In the genomic region with DNA sequence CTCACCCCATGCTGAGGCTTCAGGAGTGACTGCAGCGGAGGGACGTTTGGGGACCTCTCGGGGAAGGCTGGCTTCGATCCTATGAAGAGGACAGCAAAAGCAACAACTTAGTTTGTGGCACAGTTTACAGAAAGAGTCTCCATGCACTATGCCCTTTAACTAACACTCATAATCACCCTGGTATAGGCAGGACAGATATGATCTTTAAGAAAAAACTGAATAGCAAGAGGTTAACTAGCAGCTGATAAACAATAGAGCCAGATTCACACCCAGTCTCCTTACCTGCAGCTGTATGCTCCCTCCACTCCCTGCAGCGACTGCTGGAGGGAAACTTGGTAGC, we compare ENCODE assay signal across 17 cellular contexts. TPM values are rescaled to one million over a fixed set of nuclear protein-coding genes. Genes with fewer than 3 reads are reported as not detected.
DNase-seq lines count a peak whose midpoint lies in the region; ATAC-seq, FAIRE-seq and TF ChIP-seq lines count a peak whose summit lies in the region.
"Had no signal": no experiment of that assay in that cellular context is flagged by ENCODE, and none has a peak within 500 bp of the region (broad histone marks: within the 10 kb centered on the region; RNA-seq: fewer than 3 reads in every experiment).

No MANE protein-coding gene starts in this region.

- CTCF ChIA-PET in A549 (lab: Yijun Ruan, JAX) = interaction anchor here (1.0 to 4.7 kb wide), 6 partner anchors 17 to 333 kb away, joined by 3 to 24 read pairs (median 4); no protein-coding TSS in a partner anchor
- CTCF ChIA-PET in WTC11 (lab: Charles Lee) = interaction anchor here (1.0 to 6.6 kb wide), 5 partner anchors 27 to 107 kb away, joined by 4 to 78 read pairs (median 10); a partner anchor contains a TSS
- CTCF ChIA-PET in activated CD4-positive, alpha-beta memory T cell treated with anti-CD3 and anti-CD28 coated beads for 36 hours (lab: Charles Lee) = interaction anchor here (1.1 kb wide), 1 partner anchor 56 kb away, joined by 3 read pairs; no protein-coding TSS in a partner anchor

- no peak overlapping the region for H3K4me2 ChIP-seq in A549
- H3K4me2 ChIP-seq: BLaER1, GM23338 had no signal

- peaks cover 23% of the 10 kb centered on the region for H3K4me1 Mint-ChIP-seq in WTC11
- peaks cover 4% of the 10 kb centered on the region for H3K4me1 Mint-ChIP-seq in activated CD4-positive, alpha-beta memory T cell treated with anti-CD3 and anti-CD28 coated beads for 36 hours (ENCODE audit: low read depth)

- no peak for TF ChIP-seq CTCF in A549 (IDR thresholded peaks at IDR 0.05)
- TF ChIP-seq CTCF in WTC11 (IDR thresholded peaks at IDR 0.05) = no peak
- no peak for TF ChIP-seq CTCF in liver (IDR thresholded peaks at IDR 0.05; ENCODE audit: low read depth, low read length, missing input control)

- H3K9me3 ChIP-seq in A549 = no peaks in the 10 kb centered on the region
- H3K9me3 ChIP-seq in SJCRH30 (replicated peaks) = no peaks in the 10 kb centered on the region
- no peaks in the 10 kb centered on the region for H3K9me3 ChIP-seq in liver (ENCODE audit: control insufficient read depth in 4 of 4, low read length in 3 of 4)
- H3K9me3 ChIP-seq: BLaER1 had no signal

- H3K27ac ChIP-seq in A549 = no peak overlapping the region
- peak overlapping the region; percentile 22; the same call in 1 of the 2 replicates for H3K27ac ChIP-seq in SJCRH30
- no peak overlapping the region for H3K27ac ChIP-seq in liver (ENCODE audit: low read depth in 1 of 2, low read length in 2 of 2)
- H3K27ac ChIP-seq: BLaER1, C4-2B had no signal

- peaks cover 3% of the 10 kb centered on the region; the same call in 1 of the 2 replicates for H3K27me3 Mint-ChIP-seq in WTC11 (ENCODE audit: low read depth)
- peaks cover 6% of the 10 kb centered on the region for H3K27me3 Mint-ChIP-seq in activated CD4-positive, alpha-beta memory T cell treated with anti-CD3 and anti-CD28 coated beads for 36 hours

- no peak for TF ChIP-seq EP300 in A549 (IDR thresholded peaks at IDR 0.05)

- FAIRE-seq in A549 (lab: Jason Lieb, UNC) = no peak
- FAIRE-seq: D721Med, GM18507 had no signal

- no peak overlapping the region for H3K4me3 Mint-ChIP-seq in WTC11
- H3K4me3 Mint-ChIP-seq in activated CD4-positive, alpha-beta memory T cell treated with anti-CD3 and anti-CD28 coated beads for 36 hours = no peak overlapping the region
- H3K4me3 Mint-ChIP-seq: B cell; CD4-positive, CD25-positive, alpha-beta regulatory T cell; CD8-positive, alpha-beta T cell; GM23338; H9 had no signal

- intact Hi-C loops in activated CD4-positive, alpha-beta memory T cell treated with anti-CD3 and anti-CD28 coated beads for 36 hours (cut with micrococcal nuclease) = no loop called here

- POLR2A ChIA-PET in A549 (lab: Yijun Ruan, JAX) (no interaction called here), WTC11 (lab: Charles Lee) (interaction anchor here (0.5 kb wide), 1 partner anchor 210 kb away, joined by 4 read pairs; no protein-coding TSS in a partner anchor)
- POLR2A ChIA-PET in activated CD4-positive, alpha-beta memory T cell treated with anti-CD3 and anti-CD28 coated beads for 36 hours (lab: Charles Lee) = no interaction called here

- H3K9ac ChIP-seq in liver (ENCODE audit: low read depth in 1 of 2, low read length in 2 of 2) = no peak overlapping the region
- H3K9ac ChIP-seq: BLaER1 had no signal

- H3K4me1 ChIP-seq in A549 (no peaks in the 10 kb centered on the region), SJCRH30 (peaks cover 16% of the 10 kb centered on the region), liver (ENCODE audit: control insufficient read depth in 4 of 4, insufficient read depth in 4 of 4, low read length in 3 of 4) (no peaks in the 10 kb centered on the region)

- H3K27me3 ChIP-seq in SJCRH30 (no peaks in the 10 kb centered on the region), liver (ENCODE audit: control insufficient read depth in 4 of 4, insufficient read depth in 4 of 4, low read length in 3 of 4) (peaks cover 0 to 5% (median 1%) of the 10 kb centered on the region in 4 donors)
- H3K27me3 ChIP-seq: BLaER1 had no signal

- no peaks in the 10 kb centered on the region for H3K36me3 Mint-ChIP-seq in WTC11
- H3K36me3 Mint-ChIP-seq in activated CD4-positive, alpha-beta memory T cell treated with anti-CD3 and anti-CD28 coated beads for 36 hours = no peaks in the 10 kb centered on the region
- H3K36me3 Mint-ChIP-seq: CD4-positive, CD25-positive, alpha-beta regulatory T cell; CD8-positive, alpha-beta T cell had no signal

- no peak for ATAC-seq in A549
- ATAC-seq in WTC11 = no peak
- ATAC-seq: CD8-positive, alpha-beta T cell; HCT116 had no signal

- H3K36me3 ChIP-seq in SJCRH30 = no peaks in the 10 kb centered on the region
- no peaks in the 10 kb centered on the region for H3K36me3 ChIP-seq in liver (ENCODE audit: control insufficient read depth in 4 of 4, insufficient read depth in 3 of 4, low read depth in 1 of 4, low read length in 3 of 4)

- no peak for DNase-seq in A549 (ENCODE audit: low read depth in 1 of 2, low spot score in 1 of 2)
- no peak for DNase-seq in SJCRH30
- no peak for DNase-seq in WTC11 (ENCODE audit: low spot score)
- no peak for DNase-seq in activated CD4-positive, alpha-beta memory T cell treated with anti-CD3 and anti-CD28 coated beads for 36 hours
- no peak for DNase-seq in NCI-H526 (lab: John Stamatoyannopoulos, UW)

- TF ChIP-seq POLR2A in A549 (IDR thresholded peaks at IDR 0.05; ENCODE audit: low read length) = no peak

- WGBS in A549 (ENCODE audit: missing lambda C conversion rate) = 27% methylated on average over 5 of the region's 5 CpGs
- 35% methylated on average over 5 of the region's 5 CpGs for WGBS in liver

- H3K4me3 ChIP-seq in A549 (no peak overlapping the region), SJCRH30 (no peak overlapping the region), liver (ENCODE audit: low read depth in 1 of 3, low read length in 3 of 3) (no peak overlapping the region)
- H3K4me3 ChIP-seq: BLaER1, GM23338 had no signal

- H3K9me3 Mint-ChIP-seq in WTC11 = no peaks in the 10 kb centered on the region; the same call in 1 of the 2 replicates
- H3K9me3 Mint-ChIP-seq in activated CD4-positive, alpha-beta memory T cell treated with anti-CD3 and anti-CD28 coated beads for 36 hours = no peaks in the 10 kb centered on the region
- H3K9me3 Mint-ChIP-seq: CD8-positive, alpha-beta T cell; GM23338; H9 had no signal

- H3K27ac Mint-ChIP-seq in WTC11 = no peak overlapping the region
- no peak overlapping the region for H3K27ac Mint-ChIP-seq in activated CD4-positive, alpha-beta memory T cell treated with anti-CD3 and anti-CD28 coated beads for 36 hours
- H3K27ac Mint-ChIP-seq: B cell; CD4-positive, CD25-positive, alpha-beta regulatory T cell; CD8-positive, alpha-beta T cell; GM23338; H9 had no signal

- TF ChIP-seq RAD21 in A549 (conservative IDR thresholded peaks at IDR 0.05 in 1 of 2, IDR thresholded peaks at IDR 0.05 in 1 of 2) (no peak), liver (IDR thresholded peaks at IDR 0.05) (no peak)

TF ChIP-seq in A549, 52 proteins besides CTCF, POLR2A, EP300 and RAD21 (continues in another document):
- TF ChIP-seq, protein P1, sequence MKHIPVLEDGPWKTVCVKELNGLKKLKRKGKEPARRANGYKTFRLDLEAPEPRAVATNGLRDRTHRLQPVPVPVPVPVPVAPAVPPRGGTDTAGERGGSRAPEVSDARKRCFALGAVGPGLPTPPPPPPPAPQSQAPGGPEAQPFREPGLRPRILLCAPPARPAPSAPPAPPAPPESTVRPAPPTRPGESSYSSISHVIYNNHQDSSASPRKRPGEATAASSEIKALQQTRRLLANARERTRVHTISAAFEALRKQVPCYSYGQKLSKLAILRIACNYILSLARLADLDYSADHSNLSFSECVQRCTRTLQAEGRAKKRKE (CRISPR knock-in tag; IDR thresholded peaks at IDR 0.05; ENCODE audit: low read depth) = no peak

TF ChIP-seq in WTC11, 78 proteins besides CTCF, POLR2A, EP300 and RAD21 (continues in another document):
- TF ChIP-seq FOXK1 (CRISPR knock-in tag; IDR thresholded peaks at IDR 0.05) = no peak
- no peak for TF ChIP-seq SP1 (CRISPR knock-in tag; conservative IDR thresholded peaks at IDR 0.05)
- TF ChIP-seq TEAD1 (CRISPR knock-in tag; IDR thresholded peaks at IDR 0.05) = no peak
- TF ChIP-seq GTF2I (CRISPR knock-in tag; conservative IDR thresholded peaks at IDR 0.05) = no peak
- TF ChIP-seq ZNF263 (CRISPR knock-in tag; IDR thresholded peaks at IDR 0.05; ENCODE audit: low read depth) = no peak
- TF ChIP-seq ZNF121 (CRISPR knock-in tag; IDR thresholded peaks at IDR 0.05) = no peak
- TF ChIP-seq SMAD4 (CRISPR knock-in tag; IDR thresholded peaks at IDR 0.05) = no peak
- TF ChIP-seq FOXJ3 (CRISPR knock-in tag; IDR thresholded peaks at IDR 0.05; ENCODE audit: borderline replicate concordance) = 0 out of 2 replicates have a peak, but pooled peaks have one; percentile 33

TF ChIP-seq in liver, 16 proteins besides CTCF, POLR2A, EP300 and RAD21 (continues in another document):
- TF ChIP-seq YY1 (IDR thresholded peaks at IDR 0.05) (no peak), NR2F2 (IDR thresholded peaks at IDR 0.05) (no peak), HNF4A (conservative IDR thresholded peaks at IDR 0.05) (no peak)
- TF ChIP-seq, protein P2, sequence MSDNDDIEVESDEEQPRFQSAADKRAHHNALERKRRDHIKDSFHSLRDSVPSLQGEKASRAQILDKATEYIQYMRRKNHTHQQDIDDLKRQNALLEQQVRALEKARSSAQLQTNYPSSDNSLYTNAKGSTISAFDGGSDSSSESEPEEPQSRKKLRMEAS (IDR thresholded peaks at IDR 0.05) = no peak

RNA-seq across cellular contexts. Expression of a gene that starts 27.4 kb away (rescaled TPM):
- polyA plus RNA-seq in A549 (2011; rRNA removed) (0.57 and 0.86 TPM in 2 replicates), A549 (2017; fragmentation: RNase III; extraction: RNeasy Plus Mini Kit Qiagen cat#74134 plus additional on column Dnase treatment) (0.43 to 0.91 TPM (median 0.73 TPM) in 3 replicates), liver (under 1 TPM in 1 of 2 donors, not detected in 1; 0.13 TPM)
- 0.26 and 0.40 TPM in 2 replicates for polyA plus RNA-seq in A549 (2012; cell fraction: cytosol; rRNA removed)
- 0.72 and 0.82 TPM in 2 replicates for polyA plus RNA-seq in A549 (2012; cell fraction: nucleus; rRNA removed)
- polyA minus RNA-seq in A549 (2011; rRNA and poly(A)+ RNA removed) = 1.2 and 2.1 TPM in 2 replicates
- 4.5 and 5.2 TPM in 2 replicates for total RNA-seq in SJCRH30 (2014; rRNA removed; shearing (Covaris generic))
- total RNA-seq in WTC11 (2021) (3.6 to 8.8 TPM (median 6.0 TPM) in 3 replicates), liver (1 to 10 TPM in 1 of 2 donors, under 1 TPM in 1; 0.25 to 1.6 TPM)
- 1 to 10 TPM in 1 of 2 experiments, under 1 TPM in 1; 0.80 to 1.7 TPM for total RNA-seq in activated CD4-positive, alpha-beta memory T cell treated with anti-CD3 and anti-CD28 coated beads for 36 hours
- polyA plus RNA-seq: AG04450; CD4-positive, CD25-positive, alpha-beta regulatory T cell had no signal
